24 cellular contexts compared by ENCODE assay signal in the genomic region with DNA sequence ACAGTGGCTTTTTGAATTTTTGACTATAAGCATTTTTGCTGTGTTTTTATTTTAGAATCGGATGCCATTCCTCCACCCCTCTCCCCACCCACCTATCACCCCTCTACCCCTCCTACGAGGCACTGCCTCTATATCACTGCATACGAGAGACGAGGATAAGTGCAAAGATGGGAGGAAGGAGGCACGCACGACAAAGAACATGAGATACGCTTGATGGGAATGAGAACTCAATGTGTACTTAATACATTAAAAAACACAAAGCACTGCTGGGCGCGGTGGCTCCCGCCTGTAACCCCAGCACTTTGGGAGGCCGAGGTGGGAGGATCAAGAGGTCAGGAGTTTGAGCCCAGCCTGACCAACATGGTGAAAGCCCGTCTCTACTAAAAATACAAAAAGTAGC. TPM values are rescaled to one million over a fixed set of nuclear protein-coding genes. Genes with fewer than 3 reads are reported as not detected.
"Had no signal": no experiment of that assay in that cellular context is flagged by ENCODE, and none has a peak within 500 bp of the region (broad histone marks: within the 10 kb centered on the region; RNA-seq: fewer than 3 reads in every experiment).

No MANE protein-coding gene starts in this region.

- ATAC-seq: left cardiac atrium, left colon, left lobe of liver, left lung, left ventricle myocardium superior, lower lobe of right lung, mucosa of descending colon had no signal

- H3K4me2 ChIP-seq: hepatocyte had no signal

- H3K4me1 ChIP-seq: left lung, left ventricle myocardium inferior, lower lobe of right lung had no signal

- H3K36me3 Mint-ChIP-seq: immature natural killer cell, memory B cell, mesothelial cell of epicardium, naive B cell had no signal

- H3K9me3 ChIP-seq: left lung, lower lobe of right lung, mucosa of descending colon had no signal

- H2AFZ ChIP-seq: hepatocyte had no signal

- H3K4me3 Mint-ChIP-seq: immature natural killer cell, memory B cell, mesothelial cell of epicardium, naive B cell had no signal

- H3K27ac Mint-ChIP-seq: immature natural killer cell, memory B cell, mesothelial cell of epicardium, naive B cell had no signal

- H3K4me1 Mint-ChIP-seq: immature natural killer cell, memory B cell, mesothelial cell of epicardium, naive B cell had no signal

- H3K9me3 Mint-ChIP-seq: mesothelial cell of epicardium, naive B cell had no signal

- DNase-seq: hypothalamus, immature natural killer cell, islet precursor cell, kidney, left cardiac atrium, left colon, left lung, left ventricle myocardium inferior, left ventricle myocardium superior, lower lobe of right lung, mammary epithelial cell, mesenchymal stem cell, mesendoderm, midbrain, mucosa of descending colon, naive B cell had no signal

- H3K36me3 ChIP-seq: left lung, left ventricle myocardium inferior, lower lobe of right lung had no signal

- H3K4me3 ChIP-seq: hepatocyte, left lung, left ventricle myocardium inferior, lower lobe of right lung, lung, mucosa of descending colon had no signal

- H3K79me2 ChIP-seq: hepatocyte had no signal

- H3K27me3 ChIP-seq: hepatocyte had no signal

- H3K27ac ChIP-seq: hepatocyte, left lung, left ventricle myocardium inferior, lower lobe of right lung had no signal

RNA-seq across cellular contexts. Expression of gene USP43, which starts 8.8 kb away (rescaled TPM):
- total RNA-seq: lung microvascular endothelial cell, mesenteric fat pad, myocyte had no signal
